20 cellular contexts compared by ENCODE assay signal in the genomic region with DNA sequence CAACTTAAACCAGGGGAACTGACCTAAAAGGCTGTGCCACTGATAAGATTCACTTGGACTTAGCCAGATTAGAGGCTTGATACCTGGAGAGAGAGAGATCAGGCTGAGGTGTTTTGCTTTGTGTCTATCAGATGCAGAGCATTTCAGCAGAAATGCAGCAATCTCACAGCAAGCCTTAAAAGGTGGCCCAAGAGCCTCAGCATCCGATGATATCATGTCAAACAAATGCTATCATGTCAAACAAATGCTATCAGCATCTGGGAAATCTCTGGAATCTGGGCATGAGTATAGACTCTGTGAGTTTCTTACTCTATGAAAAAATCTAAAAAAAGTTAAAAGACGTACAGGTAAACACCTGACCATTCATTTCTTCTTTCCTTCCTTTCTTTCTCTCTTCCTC.
"Had no signal": no experiment of that assay in that cellular context is flagged by ENCODE, and none has a peak within 500 bp of the region (broad histone marks: within the 10 kb centered on the region; RNA-seq: fewer than 3 reads in every experiment).

No MANE protein-coding gene starts in this region.

- DNase-seq: activated CD4-positive, alpha-beta T cell treated with anti-CD3 and anti-CD28 coated beads for 36 hours; activated CD8-positive, alpha-beta memory T cell treated with anti-CD3 and anti-CD28 coated beads, Interleukin-2, amount 50 U/mL, for 4 hours; activated CD8-positive, alpha-beta T cell treated with anti-CD3 and anti-CD28 coated beads for 36 hours; activated gamma-delta T cell treated with Interleukin-2 at 50 U/mL for 16 hours; activated naive CD8-positive, alpha-beta T cell treated with anti-CD3 and anti-CD28 coated beads for 36 hours; activated T-cell treated with anti-CD3 and anti-CD28 coated beads, Interleukin-2, amount 50 U/mL, for 72 hours; anterior cingulate cortex; colonic mucosa; effector CD8-positive, alpha-beta T cell; left colon; mammary epithelial cell; stimulated activated CD4-positive, alpha-beta T cell treated with anti-CD3 and anti-CD28 coated beads, Interleukin-2, amount 100 ng/mL, for 24 hours; stimulated activated naive B cell treated with anti-CD40 and anti-IgM and Interleukin-4, amounts not matched to agents 10 μg/mL and 1 μg/mL and 100 μg/mL, for 72 hours; T1000 had no signal

- ATAC-seq: activated CD4-positive, alpha-beta T cell treated with anti-CD3 and anti-CD28 coated beads for 36 hours; activated CD8-positive, alpha-beta T cell treated with anti-CD3 and anti-CD28 coated beads for 36 hours; activated T-cell treated with anti-CD3 and anti-CD28 coated beads, Interleukin-2, amount 50 U/mL, for 72 hours; gastroesophageal sphincter; left colon; natural killer cell treated with Interleukin-12 subunit alpha and Interleukin-12 subunit beta and Interleukin-15 and Interleukin-18, amount 100 ng/mL, for 72 hours; sciatic nerve; stimulated activated naive B cell treated with anti-CD40 and anti-IgM and Interleukin-4, amounts not matched to agents 10 μg/mL and 1 μg/mL and 100 μg/mL, for 72 hours had no signal

- H3K4me1 Mint-ChIP-seq: activated CD4-positive, alpha-beta T cell treated with anti-CD3 and anti-CD28 coated beads for 36 hours; activated naive CD8-positive, alpha-beta T cell treated with anti-CD3 and anti-CD28 coated beads for 36 hours; stimulated activated naive B cell treated with anti-CD40 and anti-IgM and Interleukin-4, amounts not matched to agents 10 μg/mL and 1 μg/mL and 100 μg/mL, for 72 hours had no signal

- H3K27ac Mint-ChIP-seq: activated CD4-positive, alpha-beta T cell treated with anti-CD3 and anti-CD28 coated beads for 36 hours; activated CD8-positive, alpha-beta T cell treated with anti-CD3 and anti-CD28 coated beads for 36 hours; activated naive CD8-positive, alpha-beta T cell treated with anti-CD3 and anti-CD28 coated beads for 36 hours; activated T-cell treated with anti-CD3 and anti-CD28 coated beads, Interleukin-2, amount 50 U/mL, for 72 hours; natural killer cell treated with Interleukin-12 subunit alpha and Interleukin-12 subunit beta and Interleukin-15 and Interleukin-18, amount 100 ng/mL, for 72 hours; stimulated activated naive B cell treated with anti-CD40 and anti-IgM and Interleukin-4, amounts not matched to agents 10 μg/mL and 1 μg/mL and 100 μg/mL, for 72 hours had no signal

- H3K4me1 ChIP-seq: colonic mucosa, gastroesophageal sphincter, prostate gland, tibial nerve had no signal

- H3K9me3 Mint-ChIP-seq: activated naive CD8-positive, alpha-beta T cell treated with anti-CD3 and anti-CD28 coated beads for 36 hours had no signal

- H3K4me3 ChIP-seq: colonic mucosa, gastroesophageal sphincter, prostate gland, tibial nerve had no signal

- H3K36me3 Mint-ChIP-seq: activated naive CD8-positive, alpha-beta T cell treated with anti-CD3 and anti-CD28 coated beads for 36 hours; stimulated activated naive B cell treated with anti-CD40 and anti-IgM and Interleukin-4, amounts not matched to agents 10 μg/mL and 1 μg/mL and 100 μg/mL, for 72 hours had no signal

- H3K9me3 ChIP-seq: colonic mucosa, gastroesophageal sphincter, prostate gland, tibial nerve had no signal

- H3K27ac ChIP-seq: colonic mucosa, epithelial cell of prostate, gastroesophageal sphincter, prostate gland, tibial nerve had no signal

- H3K4me3 Mint-ChIP-seq: activated CD4-positive, alpha-beta T cell treated with anti-CD3 and anti-CD28 coated beads for 36 hours; activated CD8-positive, alpha-beta T cell treated with anti-CD3 and anti-CD28 coated beads for 36 hours; activated naive CD8-positive, alpha-beta T cell treated with anti-CD3 and anti-CD28 coated beads for 36 hours; activated T-cell treated with anti-CD3 and anti-CD28 coated beads, Interleukin-2, amount 50 U/mL, for 72 hours; natural killer cell treated with Interleukin-12 subunit alpha and Interleukin-12 subunit beta and Interleukin-15 and Interleukin-18, amount 100 ng/mL, for 72 hours; stimulated activated naive B cell treated with anti-CD40 and anti-IgM and Interleukin-4, amounts not matched to agents 10 μg/mL and 1 μg/mL and 100 μg/mL, for 72 hours had no signal

- H3K27me3 Mint-ChIP-seq: activated CD4-positive, alpha-beta T cell treated with anti-CD3 and anti-CD28 coated beads for 36 hours; activated CD8-positive, alpha-beta T cell treated with anti-CD3 and anti-CD28 coated beads for 36 hours; activated naive CD8-positive, alpha-beta T cell treated with anti-CD3 and anti-CD28 coated beads for 36 hours; natural killer cell treated with Interleukin-12 subunit alpha and Interleukin-12 subunit beta and Interleukin-15 and Interleukin-18, amount 100 ng/mL, for 72 hours; stimulated activated naive B cell treated with anti-CD40 and anti-IgM and Interleukin-4, amounts not matched to agents 10 μg/mL and 1 μg/mL and 100 μg/mL, for 72 hours had no signal

- H3K36me3 ChIP-seq: colonic mucosa, gastroesophageal sphincter, prostate gland, tibial nerve had no signal

- H3K27me3 ChIP-seq: colonic mucosa, gastroesophageal sphincter, tibial nerve had no signal
